Comparison of ENCODE assay signal across 8 cellular contexts in genomic region chr17:38702166-38702899, GRCh38. TPM values are rescaled to one million over a fixed set of nuclear protein-coding genes. Genes with fewer than 3 reads are reported as not detected.
DNase-seq lines count a peak whose midpoint lies in the region; ATAC-seq and FAIRE-seq lines count a peak whose summit lies in the region.

No MANE protein-coding gene starts in this region.

- peak overlapping the region; percentile 42 for H2BK15ac ChIP-seq in neuronal stem cell (ENCODE audit: low read length)

- H4K8ac ChIP-seq in neuronal stem cell (ENCODE audit: low read depth, low read length), result no peak overlapping the region

- H3K23ac ChIP-seq in neuronal stem cell (ENCODE audit: low read depth, low read length, poor library complexity), result peak overlapping the region; percentile 75

- H3K4me3 Mint-ChIP-seq in activated naive CD4-positive, alpha-beta T cell treated with anti-CD3 and anti-CD28 coated beads for 36 hours, result peak overlapping the region; percentile 100

- H2BK5ac ChIP-seq in neuronal stem cell (ENCODE audit: low read length), result no peak overlapping the region

- peak overlapping the region; percentile 1 for H2AK5ac ChIP-seq in neuronal stem cell (ENCODE audit: low read depth, low read length)

- DNase-seq in LHCN-M2 (ENCODE audit: low read depth), result peak; percentile 80
- DNase-seq in SHP77 treated with DMSO at 0.1 percent for 48 hours (lab: John Stamatoyannopoulos, UW), result peak; percentile 48
- peak; percentile 92 for DNase-seq in activated naive CD4-positive, alpha-beta T cell treated with anti-CD3 and anti-CD28 coated beads for 36 hours
- peak; percentile 84 to 88 for DNase-seq in frontal cortex (ENCODE audit: low spot score in 2 of 2)
- peak; percentile 78 for DNase-seq in neuronal stem cell (ENCODE audit: low spot score)

- peak overlapping the region; percentile 89 to 99 (median 97) for H3K4me2 ChIP-seq in BLaER1 treated with 17β-estradiol and CSF1 and Interleukin-3, amounts not matched to agents 10 nM and 100 nM
- peak overlapping the region; percentile 85 for H3K4me2 ChIP-seq in neuronal stem cell (ENCODE audit: insufficient read depth, low read length, poor library complexity, severe bottlenecking)

- no peak overlapping the region for H2BK12ac ChIP-seq in neuronal stem cell (ENCODE audit: low read length)

- H3K9me3 ChIP-seq in BLaER1 treated with 17β-estradiol and CSF1 and Interleukin-3, amounts not matched to agents 10 nM and 100 nM (replicated peaks in 1 of 11), result 0 out of 22 replicates have a peak, but pooled peaks cover 0 to 3% (median 0%) of the 10 kb centered on the region in 11 experiments
- no peaks in the 10 kb centered on the region for H3K9me3 ChIP-seq in neuronal stem cell (replicated peaks in 1 of 2; ENCODE audit: control insufficient read depth in 2 of 2, insufficient read depth in 1 of 2, low read depth in 1 of 2, low read length in 2 of 2)
- no peaks in the 10 kb centered on the region for H3K9me3 ChIP-seq in stomach smooth muscle (ENCODE audit: control insufficient read depth in 2 of 2, low read length in 2 of 2)

- peaks cover 0 to 2% (median 1%) of the 10 kb centered on the region in 11 experiments; a peak in 10 of 22 replicates for H3K36me3 ChIP-seq in BLaER1 treated with 17β-estradiol and CSF1 and Interleukin-3, amounts not matched to agents 10 nM and 100 nM
- H3K36me3 ChIP-seq in neuronal stem cell (replicated peaks in 1 of 2; ENCODE audit: control insufficient read depth in 2 of 2, insufficient read depth in 2 of 2, low read length in 2 of 2) (peaks cover 0 to 5% of the 10 kb centered on the region in 2 donors), stomach smooth muscle (ENCODE audit: control insufficient read depth in 2 of 2, insufficient read depth in 2 of 2, low read length in 2 of 2) (peaks cover 0 to 1% of the 10 kb centered on the region in 2 donors)

- H3K18ac ChIP-seq in neuronal stem cell (ENCODE audit: low read length), result peak overlapping the region; percentile 99

- peak overlapping the region; percentile 95 for H2AFZ ChIP-seq in neuronal stem cell (ENCODE audit: low read length)

- peak overlapping the region; percentile 100 for H3K27ac Mint-ChIP-seq in activated naive CD4-positive, alpha-beta T cell treated with anti-CD3 and anti-CD28 coated beads for 36 hours

- no peak for FAIRE-seq in frontal cortex (lab: Jason Lieb, UNC)

- H4K91ac ChIP-seq in neuronal stem cell (ENCODE audit: low read depth, low read length, poor library complexity), result no peak overlapping the region

- H3K9ac ChIP-seq in BLaER1 treated with 17β-estradiol and CSF1 and Interleukin-3, amounts not matched to agents 10 nM and 100 nM, result peak overlapping the region; percentile 91 to 99 (median 97)
- peak overlapping the region; percentile 51 for H3K9ac ChIP-seq in neuronal stem cell (ENCODE audit: low read depth, low read length, poor library complexity)
- peak overlapping the region; percentile 91 to 93 for H3K9ac ChIP-seq in stomach smooth muscle (ENCODE audit: low read length in 2 of 2)

- ATAC-seq in GM19372 (IDR thresholded peaks at IDR 0.05; ENCODE audit: low read depth, unreplicated experiment), result peak; percentile 30

- peaks cover 2% of the 10 kb centered on the region for H3K79me1 ChIP-seq in neuronal stem cell (ENCODE audit: low read depth, low read length)

- H3K4me1 ChIP-seq in BLaER1 treated with 17β-estradiol and CSF1 and Interleukin-3, amounts not matched to agents 10 nM and 100 nM, result peaks cover 43 to 65% (median 54%) of the 10 kb centered on the region in 10 experiments
- H3K4me1 ChIP-seq in neuronal stem cell (ENCODE audit: control insufficient read depth in 2 of 2, insufficient read depth in 1 of 2, low read depth in 1 of 2, low read length in 2 of 2) (peaks cover 18 to 27% of the 10 kb centered on the region in 2 donors), stomach smooth muscle (ENCODE audit: control insufficient read depth, insufficient read depth, low read length) (peaks cover 45% of the 10 kb centered on the region)

- intact Hi-C loops in activated naive CD4-positive, alpha-beta T cell treated with anti-CD3 and anti-CD28 coated beads for 36 hours (cut with micrococcal nuclease), result loop anchor here (5.0 kb wide), 1 partner anchor 1070 kb away; no protein-coding TSS in a partner anchor

- H3K36me3 Mint-ChIP-seq in activated naive CD4-positive, alpha-beta T cell treated with anti-CD3 and anti-CD28 coated beads for 36 hours (ENCODE audit: low read depth), result peaks cover 20% of the 10 kb centered on the region

- H3K27ac ChIP-seq in BLaER1 treated with 17β-estradiol and CSF1 and Interleukin-3, amounts not matched to agents 10 nM and 100 nM, result peak overlapping the region; percentile 90 to 99 (median 97)
- H3K27ac ChIP-seq in neuronal stem cell (replicated peaks; ENCODE audit: low read length) (no peak overlapping the region), stomach smooth muscle (ENCODE audit: low read length) (peak overlapping the region; percentile 97)

- H3K14ac ChIP-seq in neuronal stem cell (ENCODE audit: low read length), result no peak overlapping the region

- CTCF ChIA-PET in activated naive CD4-positive, alpha-beta T cell treated with anti-CD3 and anti-CD28 coated beads for 36 hours (lab: Charles Lee), result interaction anchor here (0.7 to 3.4 kb wide), 3 partner anchors 26 to 33 kb away, joined by 6 to 32 read pairs (median 7); partner anchors contain the start of gene EPOP

- H4K20me1 ChIP-seq in BLaER1 treated with 17β-estradiol and CSF1 and Interleukin-3, amounts not matched to agents 10 nM and 100 nM, result peaks cover 8 to 14% (median 9%) of the 10 kb centered on the region in 11 experiments; a peak in 17 of 22 replicates

- peaks cover 45% of the 10 kb centered on the region for H3K4me1 Mint-ChIP-seq in activated naive CD4-positive, alpha-beta T cell treated with anti-CD3 and anti-CD28 coated beads for 36 hours (ENCODE audit: low read depth)

- peak overlapping the region; percentile 75 to 96 (median 90) for H3K4me3 ChIP-seq in BLaER1 treated with 17β-estradiol and CSF1 and Interleukin-3, amounts not matched to agents 10 nM and 100 nM
- H3K4me3 ChIP-seq in neuronal stem cell (ENCODE audit: low read length in 2 of 2) (peak overlapping the region; percentile 73 to 77), stomach smooth muscle (ENCODE audit: low read length in 2 of 2) (peak overlapping the region; percentile 90 to 92)

- WGBS in neuronal stem cell (ENCODE audit: extremely low coverage in 2 of 2, insufficient read length in 2 of 2, insufficient replicate concordance in 1 of 2), 2 donors, result no CpG with 5 or more reads among the region's 79 CpGs

- peak overlapping the region; percentile 1 for H2BK120ac ChIP-seq in neuronal stem cell (ENCODE audit: low read depth, low read length)

- H3K27me3 ChIP-seq in BLaER1 treated with 17β-estradiol and CSF1 and Interleukin-3, amounts not matched to agents 10 nM and 100 nM, result no peaks in the 10 kb centered on the region
- H3K27me3 ChIP-seq in neuronal stem cell (ENCODE audit: control insufficient read depth in 3 of 3, insufficient read depth in 3 of 3, low read depth in 1 of 3, low read length in 3 of 3) (peaks cover 0 to 76% (median 18%) of the 10 kb centered on the region in 3 experiments), stomach smooth muscle (ENCODE audit: control insufficient read depth in 1 of 2, insufficient read depth in 2 of 2, low read length in 2 of 2) (no peaks in the 10 kb centered on the region)

- no peaks in the 10 kb centered on the region for H3K9me3 Mint-ChIP-seq in activated naive CD4-positive, alpha-beta T cell treated with anti-CD3 and anti-CD28 coated beads for 36 hours

- H3K27me3 Mint-ChIP-seq in activated naive CD4-positive, alpha-beta T cell treated with anti-CD3 and anti-CD28 coated beads for 36 hours (ENCODE audit: low read depth), result no peaks in the 10 kb centered on the region

- H3K4ac ChIP-seq in neuronal stem cell (ENCODE audit: low read length), result no peak overlapping the region

RNA-seq across cellular contexts. Expression of gene MLLT6, which starts 2.7 kb away (rescaled TPM):
- total RNA-seq in LHCN-M2 (2014; rRNA removed) (21.4 and 26.8 TPM in 2 replicates), frontal cortex (16.3 TPM)
- 19.6 TPM for polyA plus RNA-seq in LHCN-M2 (2012)
- total RNA-seq in activated naive CD4-positive, alpha-beta T cell treated with anti-CD3 and anti-CD28 coated beads for 36 hours, result 100 to 1,000 TPM; 170 to 177 TPM
- 14.2 TPM for polyA plus RNA-seq in neuronal stem cell (2013, experiment 1 of 2)
- 14.1 TPM for polyA plus RNA-seq in neuronal stem cell (2013, experiment 2 of 2)

RNA-seq across cellular contexts. Expression of gene EPOP, which starts 27.6 kb away (rescaled TPM):
- 2.6 and 2.7 TPM in 2 replicates for total RNA-seq in LHCN-M2 (2014; rRNA removed)
- 1.3 TPM for polyA plus RNA-seq in LHCN-M2 (2012)
- 10 to 100 TPM; 17.6 to 19.2 TPM for total RNA-seq in activated naive CD4-positive, alpha-beta T cell treated with anti-CD3 and anti-CD28 coated beads for 36 hours
- 0.82 TPM for total RNA-seq in frontal cortex
- polyA plus RNA-seq in neuronal stem cell (2013, experiment 1 of 2), result 17.0 TPM
- 16.8 TPM for polyA plus RNA-seq in neuronal stem cell (2013, experiment 2 of 2)

RNA-seq across cellular contexts. Expression of gene CISD3, which starts 27.8 kb away (rescaled TPM):
- 7.4 and 9.9 TPM in 2 replicates for total RNA-seq in LHCN-M2 (2014; rRNA removed)
- polyA plus RNA-seq in LHCN-M2 (2012), result 61.0 TPM
- 10 to 100 TPM; 35.1 to 35.8 TPM for total RNA-seq in activated naive CD4-positive, alpha-beta T cell treated with anti-CD3 and anti-CD28 coated beads for 36 hours
- 0.82 TPM for total RNA-seq in frontal cortex
- polyA plus RNA-seq in neuronal stem cell (2013, experiment 1 of 2), result 4.7 TPM
- 4.8 TPM for polyA plus RNA-seq in neuronal stem cell (2013, experiment 2 of 2)

RNA-seq across cellular contexts. Expression of gene PCGF2, which starts 45.8 kb away (rescaled TPM):
- total RNA-seq in LHCN-M2 (2014; rRNA removed) (6.4 and 7.7 TPM in 2 replicates), frontal cortex (8.2 TPM)
- 43.1 TPM for polyA plus RNA-seq in LHCN-M2 (2012)
- total RNA-seq in activated naive CD4-positive, alpha-beta T cell treated with anti-CD3 and anti-CD28 coated beads for 36 hours, result 1 to 10 TPM; 1.2 TPM
- 74.0 TPM for polyA plus RNA-seq in neuronal stem cell (2013, experiment 1 of 2)
- 69.4 TPM for polyA plus RNA-seq in neuronal stem cell (2013, experiment 2 of 2)

RNA-seq across cellular contexts. Expression of gene PSMB3, which starts 50.2 kb away (rescaled TPM):
- 233 and 303 TPM in 2 replicates for total RNA-seq in LHCN-M2 (2014; rRNA removed)
- polyA plus RNA-seq in LHCN-M2 (2012), result 330 TPM
- 100 to 1,000 TPM; 368 to 369 TPM for total RNA-seq in activated naive CD4-positive, alpha-beta T cell treated with anti-CD3 and anti-CD28 coated beads for 36 hours
- total RNA-seq in frontal cortex, result 196 TPM
- polyA plus RNA-seq in neuronal stem cell (2013, experiment 1 of 2), result 263 TPM
- polyA plus RNA-seq in neuronal stem cell (2013, experiment 2 of 2), result 265 TPM
